ENCODE assay signal across 18 cellular contexts in the genomic region with DNA sequence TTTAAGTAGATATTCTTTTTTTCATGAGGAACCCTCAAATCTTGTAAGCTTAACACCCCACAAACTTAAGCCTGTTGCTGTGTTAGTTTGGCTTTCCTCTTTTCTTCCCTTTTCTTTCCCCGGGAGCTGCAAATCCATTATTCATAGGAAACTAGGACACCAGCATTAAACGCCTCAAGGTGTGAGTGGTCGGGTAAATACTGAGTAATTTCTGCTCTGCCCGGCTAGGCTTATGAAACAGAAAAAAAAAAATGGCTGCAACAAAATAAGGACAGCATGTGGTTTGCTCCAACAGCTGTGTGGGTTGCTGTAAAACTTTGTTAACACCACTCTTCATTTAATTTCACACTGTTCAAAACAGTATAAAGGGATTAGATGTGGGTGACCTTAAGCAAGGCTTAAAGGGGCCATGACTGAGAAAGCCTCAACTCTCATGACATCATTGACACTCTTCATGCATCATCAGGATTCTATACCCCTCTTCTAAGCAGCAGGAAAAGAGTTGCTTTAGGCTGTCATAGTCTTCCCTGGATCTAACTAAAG.
DNase-seq lines count a peak whose midpoint lies in the region; ATAC-seq and TF ChIP-seq lines count a peak whose summit lies in the region.
"Had no signal": no experiment of that assay in that cellular context is flagged by ENCODE, and none has a peak within 500 bp of the region (broad histone marks: within the 10 kb centered on the region; RNA-seq: fewer than 3 reads in every experiment).

No MANE protein-coding gene starts in this region.

- intact Hi-C loops in PC-9 (cut with micrococcal nuclease; ENCODE audit: unreplicated experiment) = no loop called here

- CTCF ChIA-PET in PC-9 (lab: Charles Lee) = no interaction called here

- ATAC-seq in GM23338 = no peak
- ATAC-seq in effector memory CD8-positive, alpha-beta T cell (replicated peaks) = peak; percentile 83
- ATAC-seq in stimulated activated effector memory CD8-positive, alpha-beta T cell treated with anti-CD3 and anti-CD28 coated beads, Interleukin-12 subunit alpha, Interleukin-12 subunit beta, amount 100 ng/mL, for 72 hours = peak; percentile 85
- ATAC-seq in HG02642 (IDR thresholded peaks at IDR 0.05; ENCODE audit: poor library complexity, unreplicated experiment) = no peak
- ATAC-seq: Panc1, SK-N-SH treated with all-trans-retinoic acid at 6 μM for 48 hours had no signal

- H3K9me2 ChIP-seq in GM23338 (ENCODE audit: insufficient read depth) (peaks cover 15% of the 10 kb centered on the region; the same call in 1 of the 2 replicates), PC-9 (ENCODE audit: insufficient read depth) (no peaks in the 10 kb centered on the region)

- no peaks in the 10 kb centered on the region for H3K9me3 ChIP-seq in PC-9 (ENCODE audit: insufficient read depth, low read depth)
- H3K9me3 ChIP-seq: HAP-1 had no signal

- H3K36me3 Mint-ChIP-seq in GM23338 (ENCODE audit: low read depth) = no peaks in the 10 kb centered on the region
- H3K36me3 Mint-ChIP-seq in effector memory CD8-positive, alpha-beta T cell (ENCODE audit: insufficient read depth) = peaks cover 70% of the 10 kb centered on the region
- peaks cover 96% of the 10 kb centered on the region for H3K36me3 Mint-ChIP-seq in stimulated activated effector memory CD8-positive, alpha-beta T cell treated with anti-CD3 and anti-CD28 coated beads, Interleukin-12 subunit alpha, Interleukin-12 subunit beta, amount 100 ng/mL, for 72 hours
- H3K36me3 Mint-ChIP-seq: CD4-positive, alpha-beta memory T cell had no signal

- H3K27me3 Mint-ChIP-seq in GM23338 (ENCODE audit: insufficient read depth, low read depth, poor library complexity) = peaks cover 4% of the 10 kb centered on the region
- H3K27me3 Mint-ChIP-seq in effector memory CD8-positive, alpha-beta T cell = no peaks in the 10 kb centered on the region
- H3K27me3 Mint-ChIP-seq: B cell; CD4-positive, alpha-beta memory T cell had no signal

- H4K20me1 ChIP-seq in GM23338 (replicated peaks; ENCODE audit: insufficient read depth) (no peaks in the 10 kb centered on the region), PC-9 (ENCODE audit: insufficient read depth) (0 out of 2 replicates have a peak, but pooled peaks cover 3% of the 10 kb centered on the region)

- no peak for TF ChIP-seq CTCF in GM23338 (conservative IDR thresholded peaks at IDR 0.05; ENCODE audit: low read depth in 2 of 2)
- TF ChIP-seq CTCF in PC-9 (conservative IDR thresholded peaks at IDR 0.05) = no peak

- H2AFZ ChIP-seq in GM23338 = peak overlapping the region; percentile 32; the same call in 1 of the 2 replicates
- no peak overlapping the region for H2AFZ ChIP-seq in PC-9

- BruUV-seq in PC-9 (replicated peaks; lab: Mats Ljungman, UMichigan) = no TSS peak

- H3K27ac ChIP-seq in GM23338 (ENCODE audit: low read depth) (no peak overlapping the region), PC-9 (no peak overlapping the region)

- H3K9me3 Mint-ChIP-seq in GM23338 = no peaks in the 10 kb centered on the region
- no peaks in the 10 kb centered on the region for H3K9me3 Mint-ChIP-seq in effector memory CD8-positive, alpha-beta T cell
- H3K9me3 Mint-ChIP-seq in stimulated activated effector memory CD8-positive, alpha-beta T cell treated with anti-CD3 and anti-CD28 coated beads, Interleukin-12 subunit alpha, Interleukin-12 subunit beta, amount 100 ng/mL, for 72 hours = no peaks in the 10 kb centered on the region
- H3K9me3 Mint-ChIP-seq: CD4-positive, alpha-beta memory T cell; IgD-negative memory B cell had no signal

- H3K4me2 ChIP-seq in GM23338 (no peak overlapping the region), PC-9 (no peak overlapping the region)

- no peak for DNase-seq in GM23338 (ENCODE audit: low spot score)
- DNase-seq in NCI-H345 treated with DMSO at 0.1 percent for 48 hours (lab: John Stamatoyannopoulos, UW; ENCODE audit: unreplicated experiment) = peak; percentile 54
- no peak for DNase-seq in effector memory CD8-positive, alpha-beta T cell
- no peak for DNase-seq in stimulated activated effector memory CD8-positive, alpha-beta T cell treated with anti-CD3 and anti-CD28 coated beads, Interleukin-12 subunit alpha, Interleukin-12 subunit beta, amount 100 ng/mL, for 72 hours (ENCODE audit: low spot score in 2 of 2)
- DNase-seq in PC-9 = no peak
- no peak for DNase-seq in mucosa of gallbladder (ENCODE audit: low spot score)
- DNase-seq: CD4-positive, alpha-beta memory T cell; NCI-H1048; NCI-H1694; NCI-H2107; NCI-H226; Right ventricle myocardium superior had no signal

- H3K4me3 ChIP-seq in GM23338 (no peak overlapping the region), PC-9 (no peak overlapping the region)
- H3K4me3 ChIP-seq: HAP-1 had no signal

- H3K36me3 ChIP-seq in GM23338 (ENCODE audit: insufficient read depth) = no peaks in the 10 kb centered on the region
- H3K36me3 ChIP-seq in PC-9 (ENCODE audit: low read depth) = no peaks in the 10 kb centered on the region
- H3K36me3 ChIP-seq: HAP-1 had no signal

- no peak overlapping the region for H3K27ac Mint-ChIP-seq in GM23338
- H3K27ac Mint-ChIP-seq in effector memory CD8-positive, alpha-beta T cell = peak overlapping the region; percentile 29 to 71
- no peak overlapping the region for H3K27ac Mint-ChIP-seq in stimulated activated effector memory CD8-positive, alpha-beta T cell treated with anti-CD3 and anti-CD28 coated beads, Interleukin-12 subunit alpha, Interleukin-12 subunit beta, amount 100 ng/mL, for 72 hours
- H3K27ac Mint-ChIP-seq: B cell; CD4-positive, alpha-beta memory T cell; IgD-negative memory B cell had no signal

- no peaks in the 10 kb centered on the region for H3F3A ChIP-seq in GM23338 (replicated peaks; ENCODE audit: low read depth)
- no peaks in the 10 kb centered on the region for H3F3A ChIP-seq in PC-9 (ENCODE audit: insufficient read depth, low read depth)

- peaks cover 9% of the 10 kb centered on the region for H3K4me1 ChIP-seq in GM23338 (ENCODE audit: insufficient read depth)
- no peaks in the 10 kb centered on the region for H3K4me1 ChIP-seq in PC-9 (replicated peaks; ENCODE audit: insufficient read depth)
- H3K4me1 ChIP-seq: HAP-1 had no signal

- H3K79me2 ChIP-seq in GM23338 (replicated peaks; ENCODE audit: insufficient read depth) (no peaks in the 10 kb centered on the region), PC-9 (ENCODE audit: low read depth) (no peaks in the 10 kb centered on the region)

- H3K4me1 Mint-ChIP-seq in GM23338 = peaks cover 15% of the 10 kb centered on the region
- peaks cover 11 to 14% of the 10 kb centered on the region in 2 donors for H3K4me1 Mint-ChIP-seq in effector memory CD8-positive, alpha-beta T cell (ENCODE audit: low read depth in 2 of 2)
- H3K4me1 Mint-ChIP-seq in stimulated activated effector memory CD8-positive, alpha-beta T cell treated with anti-CD3 and anti-CD28 coated beads, Interleukin-12 subunit alpha, Interleukin-12 subunit beta, amount 100 ng/mL, for 72 hours = peaks cover 24% of the 10 kb centered on the region

- no peak overlapping the region for H3K4me3 Mint-ChIP-seq in GM23338
- H3K4me3 Mint-ChIP-seq in effector memory CD8-positive, alpha-beta T cell = no peak overlapping the region
- no peak overlapping the region for H3K4me3 Mint-ChIP-seq in stimulated activated effector memory CD8-positive, alpha-beta T cell treated with anti-CD3 and anti-CD28 coated beads, Interleukin-12 subunit alpha, Interleukin-12 subunit beta, amount 100 ng/mL, for 72 hours
- H3K4me3 Mint-ChIP-seq: B cell, IgD-negative memory B cell had no signal

- no peaks in the 10 kb centered on the region for H3K27me3 ChIP-seq in GM23338 (ENCODE audit: insufficient read depth)
- H3K27me3 ChIP-seq in PC-9 (ENCODE audit: insufficient read depth, low read depth) = peaks cover 98% of the 10 kb centered on the region

- POLR2A ChIA-PET in PC-9 (lab: Charles Lee; ENCODE audit: unreplicated experiment) = no interaction called here

TF ChIP-seq in GM23338, 12 proteins besides CTCF, POLR2A, EP300 and RAD21:
- TF ChIP-seq POLR2AphosphoS5 (IDR thresholded peaks at IDR 0.05; ENCODE audit: low read depth) (no peak), STAT1 (IDR thresholded peaks at IDR 0.05; ENCODE audit: unreplicated experiment) (no peak), ZNF114 (CRISPR knock-in tag; IDR thresholded peaks at IDR 0.05) (no peak), CREB1 (CRISPR knock-in tag; IDR thresholded peaks at IDR 0.05; ENCODE audit: low read depth) (no peak)

Comparison
In these comparisons a context has a peak if more than half of its experiments do, and no peak if none do; other contexts are left out.
1. ATAC-seq: peak in effector memory CD8-positive, alpha-beta T cell (single experiment) and stimulated activated effector memory CD8-positive, alpha-beta T cell treated with anti-CD3 and anti-CD28 coated beads, Interleukin-12 subunit alpha, Interleukin-12 subunit beta, amount 100 ng/mL, for 72 hours (single experiment); none in GM23338 (single experiment) and HG02642 (single experiment).
2. H3K27ac Mint-ChIP-seq: peak in effector memory CD8-positive, alpha-beta T cell (2 of 2); none in GM23338 (single experiment) and stimulated activated effector memory CD8-positive, alpha-beta T cell treated with anti-CD3 and anti-CD28 coated beads, Interleukin-12 subunit alpha, Interleukin-12 subunit beta, amount 100 ng/mL, for 72 hours (single experiment).